Comparison of ENCODE assay signal across 8 cellular contexts in the genomic region with DNA sequence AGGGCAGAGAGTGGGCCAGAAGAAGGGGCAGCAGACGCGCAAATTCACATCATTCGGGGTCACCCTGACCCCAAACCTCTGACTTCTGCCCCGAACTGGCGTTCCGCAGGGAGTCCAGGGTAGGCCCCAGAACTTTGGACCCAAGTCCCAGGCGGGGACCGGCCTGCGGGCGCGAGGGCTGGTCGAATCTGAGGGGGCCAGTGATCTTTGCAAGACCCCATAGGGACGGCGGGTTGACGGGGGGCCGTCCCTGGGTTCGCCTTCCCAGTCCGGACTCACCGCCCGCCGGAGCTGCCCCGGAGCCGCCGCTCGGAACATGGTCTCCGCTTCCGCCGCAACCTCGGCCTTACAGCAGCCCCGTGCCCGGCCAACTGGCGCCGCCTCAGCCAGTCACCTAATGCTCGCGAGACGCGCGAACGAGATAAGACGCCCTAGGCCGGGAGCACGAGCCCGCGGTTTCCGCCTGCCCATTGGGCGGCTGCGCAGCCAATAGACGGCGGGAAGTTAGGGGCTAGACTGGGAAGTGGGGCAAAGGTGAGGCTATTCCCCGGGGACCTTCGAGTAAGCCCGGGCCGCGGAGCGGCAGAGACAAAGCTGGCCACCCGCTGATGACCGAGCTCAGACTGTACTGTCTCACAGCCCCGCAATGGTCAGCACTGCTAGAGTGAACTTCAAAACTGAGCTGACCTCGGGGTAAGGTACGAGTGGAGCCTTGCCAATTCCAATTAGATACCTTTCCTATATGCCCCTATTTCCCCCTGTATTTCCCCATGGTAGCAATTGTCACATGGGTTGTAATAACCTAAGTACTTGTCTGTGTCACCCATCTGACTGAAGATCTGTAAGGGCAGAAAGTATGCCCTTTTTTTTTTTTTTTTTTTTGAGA. TPM values are rescaled to one million over a fixed set of nuclear protein-coding genes. Genes with fewer than 3 reads are reported as not detected.
DNase-seq lines count a peak whose midpoint lies in the region; ATAC-seq and TF ChIP-seq lines count a peak whose summit lies in the region.

ETFA (minus strand) TSS at position 399 of the 886 bp plus-strand sequence; CDS start at position 318, 81 bp downstream.

- H3K9me3 ChIP-seq in osteoblast (ENCODE audit: low read depth, low read length) (no peaks in the 10 kb centered on the region), testis (no peaks in the 10 kb centered on the region)

- peak within 1 kb of the TSS; percentile 96 for H2AFZ ChIP-seq in osteoblast (ENCODE audit: low read length)

- H3K27me3 ChIP-seq in osteoblast (ENCODE audit: insufficient read depth, low read length): no peaks in the 10 kb centered on the region
- H3K27me3 ChIP-seq in testis: no peaks in the 10 kb centered on the region

- intact Hi-C loops in testis (cut with DNase I; ENCODE audit: low total_unique reads): no loop called here

- peaks cover 45% of the 10 kb centered on the region for H3K4me1 Mint-ChIP-seq in activated naive CD4-positive, alpha-beta T cell treated with anti-CD3 and anti-CD28 coated beads, Interleukin-2, amount 50 U/mL, for 24 hours

- H3K36me3 ChIP-seq in osteoblast (ENCODE audit: insufficient read depth, low read length) (no peaks in the 10 kb centered on the region), testis (ENCODE audit: low read depth, missing control alignments) (no peaks in the 10 kb centered on the region)

- POLR2A ChIA-PET in GM10248 (lab: Yijun Ruan, JAX): interaction anchor here (0.6 to 1.3 kb wide), 3 partner anchors 12 to 668 kb away, joined by 3 to 7 read pairs (median 6); no protein-coding TSS in a partner anchor

- peak; percentile 100 for DNase-seq in GM10248 (ENCODE audit: extremely low spot score)
- DNase-seq in NCI-H1092 (lab: John Stamatoyannopoulos, UW): peak; percentile 92
- DNase-seq in glomerular visceral epithelial cell (ENCODE audit: extremely low spot score): peak; percentile 94
- peak; percentile 99 for DNase-seq in osteoblast (ENCODE audit: insufficient read length, low spot score, missing footprints)
- DNase-seq in testis: peak; percentile 98

- H3K9me3 Mint-ChIP-seq in activated naive CD4-positive, alpha-beta T cell treated with anti-CD3 and anti-CD28 coated beads, Interleukin-2, amount 50 U/mL, for 24 hours: no peaks in the 10 kb centered on the region

- H3K27ac Mint-ChIP-seq in activated naive CD4-positive, alpha-beta T cell treated with anti-CD3 and anti-CD28 coated beads, Interleukin-2, amount 50 U/mL, for 24 hours: peak within 1 kb of the TSS; percentile 85

- H4K20me1 ChIP-seq in osteoblast (ENCODE audit: insufficient read depth, low read length): peaks cover 28% of the 10 kb centered on the region

- H3K4me1 ChIP-seq in osteoblast (ENCODE audit: insufficient read depth, low read length) (peaks cover 19% of the 10 kb centered on the region), testis (peaks cover 15% of the 10 kb centered on the region)

- CTCF ChIA-PET in GM10248 (lab: Yijun Ruan, JAX): interaction anchor here (1.5 kb wide), 1 partner anchor 76 kb away, joined by 5 read pairs; no protein-coding TSS in a partner anchor

- peak; percentile 50 for TF ChIP-seq POLR2A in testis (IDR thresholded peaks at IDR 0.05)

- peak within 1 kb of the TSS; percentile 91 for H3K4me3 Mint-ChIP-seq in activated naive CD4-positive, alpha-beta T cell treated with anti-CD3 and anti-CD28 coated beads, Interleukin-2, amount 50 U/mL, for 24 hours

- H3K36me3 Mint-ChIP-seq in activated naive CD4-positive, alpha-beta T cell treated with anti-CD3 and anti-CD28 coated beads, Interleukin-2, amount 50 U/mL, for 24 hours: peaks cover 2% of the 10 kb centered on the region

- peak within 1 kb of the TSS; percentile 83 for H3K4me2 ChIP-seq in osteoblast (ENCODE audit: insufficient read depth, low read length)

- peaks cover 45% of the 10 kb centered on the region for H3K79me2 ChIP-seq in osteoblast (ENCODE audit: insufficient read depth, low read length)

- 0% methylated on average over 10 to 54 of the region's 60 CpGs for WGBS in testis, 2 donors

- peak within 1 kb of the TSS; percentile 97 for H3K4me3 ChIP-seq in osteoblast (ENCODE audit: insufficient read depth, low read length)
- peak within 1 kb of the TSS; percentile 72 to 89 for H3K4me3 ChIP-seq in testis

- TF ChIP-seq CTCF in GM10248 (IDR thresholded peaks at IDR 0.05; ENCODE audit: control extremely low read depth, extremely low read depth, low read depth, missing control alignments) (no peak), osteoblast (IDR thresholded peaks at IDR 0.05; ENCODE audit: extremely low read depth, low read depth, low read length) (no peak), testis (IDR thresholded peaks at IDR 0.05) (no peak)

- peak; percentile 96 for ATAC-seq in HG02610 (IDR thresholded peaks at IDR 0.05; ENCODE audit: unreplicated experiment)
- ATAC-seq in SK-N-SH treated with all-trans-retinoic acid at 6 μM for 48 hours: peak; percentile 99

- no peaks in the 10 kb centered on the region for H3K27me3 Mint-ChIP-seq in activated naive CD4-positive, alpha-beta T cell treated with anti-CD3 and anti-CD28 coated beads, Interleukin-2, amount 50 U/mL, for 24 hours

- peak within 1 kb of the TSS; percentile 93 for H3K27ac ChIP-seq in osteoblast (ENCODE audit: low read depth, low read length)
- H3K27ac ChIP-seq in testis: peak within 1 kb of the TSS; percentile 63 to 88

TF ChIP-seq in SK-N-SH treated with all-trans-retinoic acid at 6 μM for 48 hours, 23 proteins besides CTCF, POLR2A, EP300 and RAD21:
- TF ChIP-seq ARNTL (CRISPR knock-in tag; IDR thresholded peaks at IDR 0.05; ENCODE audit: borderline replicate concordance, low read depth): no peak
- no peak for TF ChIP-seq CREB5 (CRISPR knock-in tag; IDR thresholded peaks at IDR 0.05; ENCODE audit: low read depth)
- peak; percentile 97 for TF ChIP-seq PPARA (CRISPR knock-in tag; IDR thresholded peaks at IDR 0.05; ENCODE audit: borderline replicate concordance)

RNA-seq across cellular contexts. Expression of gene ETFA, which starts in this region (rescaled TPM):
- total RNA-seq in osteoblast (85.0 and 110 TPM in 2 replicates), testis (10 to 100 TPM; 58.3 to 72.7 TPM)
- 72.1 TPM for polyA plus RNA-seq in testis (ENCODE audit: insufficient read depth, low read depth, low replicate concordance)

Comparison
In these comparisons a context has a peak if more than half of its experiments do, and no peak if none do; other contexts are left out.
1. Peak in every context shown above with its lines: DNase-seq, ATAC-seq, H3K4me3 ChIP-seq and H3K27ac ChIP-seq.